ENCODE assay signal across 16 cellular contexts in the genomic region with DNA sequence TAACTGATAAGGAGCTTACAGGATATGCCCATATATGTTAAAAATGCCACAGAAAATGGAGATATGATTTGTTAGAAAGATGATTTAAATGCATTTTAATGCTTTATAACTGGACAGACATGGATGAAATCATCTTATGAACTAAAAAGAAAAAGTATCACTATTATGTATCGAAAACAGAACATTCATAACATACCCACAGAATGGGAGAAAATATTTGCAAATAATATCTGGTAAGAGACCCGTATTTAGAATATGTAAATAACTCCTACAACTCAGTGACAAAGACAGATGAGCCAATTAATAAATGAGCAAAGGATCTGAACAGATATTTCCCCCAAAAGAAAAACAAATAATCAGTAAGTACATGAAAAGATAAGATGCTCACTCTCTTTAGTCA.
"Had no signal": no experiment of that assay in that cellular context is flagged by ENCODE, and none has a peak within 500 bp of the region (broad histone marks: within the 10 kb centered on the region; RNA-seq: fewer than 3 reads in every experiment).

No MANE protein-coding gene starts in this region.

- H3K36me3 ChIP-seq: brain microvascular endothelial cell, lower lobe of right lung, ovary, right lobe of liver, thoracic aorta, upper lobe of right lung had no signal

- H3K27me3 ChIP-seq: brain microvascular endothelial cell, ovary, right lobe of liver, upper lobe of right lung had no signal

- ATAC-seq: activated naive CD4-positive, alpha-beta T cell treated with anti-CD3 and anti-CD28 coated beads, Interleukin-2, amount 50 U/mL, for 72 hours; lower lobe of right lung; right lobe of liver; upper lobe of right lung had no signal

- H3K9me3 ChIP-seq: ovary, right lobe of liver, thoracic aorta, upper lobe of right lung had no signal

- H3K27ac Mint-ChIP-seq: activated naive CD4-positive, alpha-beta T cell treated with anti-CD3 and anti-CD28 coated beads, Interleukin-2, amount 50 U/mL, for 72 hours; mesothelial cell of epicardium had no signal

- H3K27ac ChIP-seq: brain microvascular endothelial cell, lower lobe of right lung, ovary, right lobe of liver, thoracic aorta, upper lobe of right lung had no signal

- H3K4me3 Mint-ChIP-seq: mesothelial cell of epicardium had no signal

- DNase-seq: activated CD4-positive, alpha-beta T cell treated with anti-CD3 and anti-CD28 coated beads, Interleukin-2, amount 50 U/mL, for 1 hour; activated CD4-positive, CD25-positive, alpha-beta regulatory T cell; activated T-cell treated with anti-CD3 and anti-CD28 coated beads for 4 hours; brain microvascular endothelial cell; effector CD8-positive, alpha-beta T cell; foreskin fibroblast; hypothalamus; lower lobe of right lung; ovary; right lobe of liver; T-helper 2 cell; upper lobe of right lung had no signal

- H3K4me3 ChIP-seq: lower lobe of right lung, ovary, right lobe of liver, smooth muscle cell, thoracic aorta, upper lobe of right lung had no signal
